15 cellular contexts compared by ENCODE assay signal in genomic region chr17:46006082-46006481, GRCh38. TPM values are rescaled to one million over a fixed set of nuclear protein-coding genes. Genes with fewer than 3 reads are reported as not detected.
"Had no signal": no experiment of that assay in that cellular context is flagged by ENCODE, and none has a peak within 500 bp of the region (broad histone marks: within the 10 kb centered on the region; RNA-seq: fewer than 3 reads in every experiment).

No MANE protein-coding gene starts in this region.

RNA-seq across cellular contexts. Expression of gene STH, which starts 7.0 kb away (rescaled TPM):
- total RNA-seq: activated B cell treated with CpG ODN at 0.5 μM for 24 hours; activated CD4-positive, alpha-beta memory T cell treated with anti-CD3 and anti-CD28 coated beads for 36 hours; activated CD4-positive, alpha-beta memory T cell treated with anti-CD3 and anti-CD28 coated beads, Interleukin-2, amount 10 ng/mL, durations not matched to agents 7 days and 5 days; activated CD4-positive, alpha-beta T cell treated with anti-CD3 and anti-CD28 coated beads for 36 hours; activated CD4-positive, alpha-beta T cell treated with anti-CD3 and anti-CD28 coated beads, Interleukin-2, amount 10 ng/mL, durations not matched to agents 24 days and 14 days; activated CD4-positive, alpha-beta T cell treated with anti-CD3 and anti-CD28 coated beads, Interleukin-2, amount 10 ng/mL, durations not matched to agents 7 days and 5 days; activated CD8-positive, alpha-beta memory T cell treated with anti-CD3 and anti-CD28 coated beads for 36 hours; activated CD8-positive, alpha-beta memory T cell treated with anti-CD3 and anti-CD28 coated beads, Interleukin-2, amount 10 ng/mL, durations not matched to agents 7 days and 5 days; activated CD8-positive, alpha-beta T cell treated with anti-CD3 and anti-CD28 coated beads for 36 hours; activated CD8-positive, alpha-beta T cell treated with anti-CD3 and anti-CD28 coated beads, Interleukin-2, amount 10 ng/mL, durations not matched to agents 7 days and 5 days; T-cell; T-helper 1 cell treated with Interleukin-12 subunit alpha and Interleukin-12 subunit beta and Interleukin-4 antibody, amounts not matched to agents 30 ng/mL and 1 ng/mL, for 36 hours; T-helper 17 cell; T-helper 2 cell treated with Interferon-gamma antibody and Interleukin-4, amounts not matched to agents 100 ng/mL and 5 ng/mL, for 36 hours; WTC11 had no signal
